30 cellular contexts compared by ENCODE assay signal in the genomic region with DNA sequence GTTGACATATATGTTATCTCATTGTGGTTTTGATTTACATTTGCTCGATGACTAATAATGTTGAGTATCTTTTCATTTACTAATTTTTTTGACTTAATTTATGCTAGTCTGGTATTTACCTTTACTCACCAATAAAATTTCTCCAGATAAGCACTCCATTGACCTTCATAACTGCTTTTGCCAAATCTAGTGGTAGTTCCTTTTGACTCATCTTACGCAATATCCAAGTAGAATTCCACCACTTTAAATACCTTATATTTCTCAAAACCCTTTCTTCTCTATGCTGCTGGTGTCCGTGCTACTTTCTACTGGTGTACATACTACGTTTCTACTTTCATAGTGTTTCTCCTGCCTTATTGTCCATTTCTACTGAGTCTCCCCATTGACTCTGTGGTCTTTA.
"Had no signal": no experiment of that assay in that cellular context is flagged by ENCODE, and none has a peak within 500 bp of the region (broad histone marks: within the 10 kb centered on the region; RNA-seq: fewer than 3 reads in every experiment).

No MANE protein-coding gene starts in this region.

- DNase-seq: hypothalamus; immature natural killer cell; islet precursor cell; left ventricle myocardium inferior; mesendoderm; naive B cell; natural killer cell; nephron progenitor cell; occipital lobe; ovary; stimulated activated CD4-positive, alpha-beta T cell treated with anti-CD3 and anti-CD28 coated beads, Interleukin-12 subunit alpha, Interleukin-12 subunit beta, amount 100 ng/mL, for 4 hours; stimulated activated CD4-positive, alpha-beta T cell treated with anti-CD3 and anti-CD28 coated beads, Interleukin-15, amount 100 ng/mL, for 24 hours; stimulated activated CD4-positive, alpha-beta T cell treated with anti-CD3 and anti-CD28 coated beads, Interleukin-2, amount 100 ng/mL, for 24 hours; stimulated activated CD4-positive, alpha-beta T cell treated with anti-CD3 and anti-CD28 coated beads, Interleukin-4, amount 100 ng/mL, for 1 hour; stimulated activated naive B cell treated with anti-CD40 and anti-IgM and Interleukin-4, amounts not matched to agents 10 μg/mL and 1 μg/mL and 100 μg/mL, for 72 hours; stimulated activated naive CD8-positive, alpha-beta T cell treated with anti-CD3 and anti-CD28 coated beads, Interleukin-15, Interleukin-2, amounts not matched to agents 100 U/mL and 50 U/mL, for 24 hours; stomach; testis; thyroid gland; transverse colon; upper lobe of left lung had no signal

- H3K4me3 Mint-ChIP-seq: immature natural killer cell; mesothelial cell of epicardium; naive B cell; natural killer cell; nephron progenitor cell; neural progenitor cell; stimulated activated naive B cell treated with anti-CD40 and anti-IgM and Interleukin-4, amounts not matched to agents 10 μg/mL and 1 μg/mL and 100 μg/mL, for 72 hours had no signal

- H3K27me3 ChIP-seq: neural progenitor cell, neutrophil, ovary, right atrium auricular region, stomach, testis, thyroid gland, transverse colon, upper lobe of left lung, vagina had no signal

- H2AFZ ChIP-seq: neural progenitor cell had no signal

- H3K9me3 ChIP-seq: neutrophil, ovary, right atrium auricular region, stomach, testis, thyroid gland, transverse colon, upper lobe of left lung, vagina had no signal

- H3K4me2 ChIP-seq: neural progenitor cell had no signal

- H3K9ac ChIP-seq: neural progenitor cell had no signal

- H3K27ac ChIP-seq: left ventricle myocardium inferior, neural progenitor cell, neutrophil, ovary, right atrium auricular region, skin epidermis, stomach, testis, thyroid gland, transverse colon, upper lobe of left lung, vagina had no signal

- H3K4me1 ChIP-seq: left ventricle myocardium inferior, neural progenitor cell, right atrium auricular region, stomach, testis, thyroid gland, upper lobe of left lung, vagina had no signal

- H3K27me3 Mint-ChIP-seq: naive B cell; progenitor cell of endocrine pancreas; stimulated activated naive B cell treated with anti-CD40 and anti-IgM and Interleukin-4, amounts not matched to agents 10 μg/mL and 1 μg/mL and 100 μg/mL, for 72 hours had no signal

- H3K4me1 Mint-ChIP-seq: immature natural killer cell; mesothelial cell of epicardium; naive B cell; natural killer cell; nephron progenitor cell; stimulated activated naive B cell treated with anti-CD40 and anti-IgM and Interleukin-4, amounts not matched to agents 10 μg/mL and 1 μg/mL and 100 μg/mL, for 72 hours had no signal

- H3K36me3 Mint-ChIP-seq: immature natural killer cell; mesothelial cell of epicardium; naive B cell; neural progenitor cell; stimulated activated naive B cell treated with anti-CD40 and anti-IgM and Interleukin-4, amounts not matched to agents 10 μg/mL and 1 μg/mL and 100 μg/mL, for 72 hours had no signal

- H3K27ac Mint-ChIP-seq: immature natural killer cell; mesothelial cell of epicardium; naive B cell; natural killer cell; nephron progenitor cell; neural progenitor cell; progenitor cell of endocrine pancreas; stimulated activated naive B cell treated with anti-CD40 and anti-IgM and Interleukin-4, amounts not matched to agents 10 μg/mL and 1 μg/mL and 100 μg/mL, for 72 hours had no signal

- H3K36me3 ChIP-seq: left ventricle myocardium inferior, neural progenitor cell, neutrophil, ovary, right atrium auricular region, stomach, thyroid gland, transverse colon, upper lobe of left lung, vagina had no signal

- ATAC-seq: natural killer cell; sciatic nerve; stimulated activated naive B cell treated with anti-CD40 and anti-IgM and Interleukin-4, amounts not matched to agents 10 μg/mL and 1 μg/mL and 100 μg/mL, for 72 hours; stimulated activated naive CD8-positive, alpha-beta T cell treated with anti-CD3 and anti-CD28 coated beads, Interleukin-15, Interleukin-2, amounts not matched to agents 100 U/mL and 50 U/mL, for 24 hours had no signal

- H3K4me3 ChIP-seq: left ventricle myocardium inferior, lung, neural progenitor cell, ovary, right atrium auricular region, skin epidermis, stomach, testis, thyroid gland, transverse colon, upper lobe of left lung, vagina had no signal
